Comparison of ENCODE assay signal across 9 cellular contexts in the genomic region with DNA sequence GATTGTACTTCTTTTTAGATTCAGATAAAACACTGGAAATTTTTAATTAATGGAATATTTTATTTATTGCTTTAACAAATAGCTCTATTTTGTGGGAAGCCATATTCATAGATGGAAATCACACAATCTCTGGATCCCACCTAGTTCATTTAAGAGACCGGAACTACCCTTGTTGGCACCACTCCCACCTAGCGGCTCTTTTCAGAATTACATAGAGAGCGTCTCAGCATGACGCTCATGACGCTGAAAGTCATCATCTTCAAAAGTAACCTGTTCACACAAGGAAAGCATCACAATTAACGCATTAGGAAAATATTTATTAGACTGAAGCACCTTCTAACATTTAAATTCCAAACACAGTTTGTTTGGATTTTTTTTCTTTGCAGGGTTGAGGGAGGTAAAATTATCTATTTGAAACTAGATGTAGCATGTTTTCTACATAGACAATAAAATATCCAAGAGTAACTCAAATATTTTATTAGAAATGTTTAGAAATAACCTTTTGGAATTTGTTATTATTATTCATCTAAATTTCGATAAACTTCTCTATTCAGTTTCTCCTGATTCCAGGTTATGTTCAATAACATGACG.
DNase-seq lines count a peak whose midpoint lies in the region; ATAC-seq, FAIRE-seq and TF ChIP-seq lines count a peak whose summit lies in the region.
"Had no signal": no experiment of that assay in that cellular context is flagged by ENCODE, and none has a peak within 500 bp of the region (broad histone marks: within the 10 kb centered on the region; RNA-seq: fewer than 3 reads in every experiment).

No MANE protein-coding gene starts in this region.

- no peaks in the 10 kb centered on the region for H3K4me1 ChIP-seq in astrocyte (ENCODE audit: insufficient read depth, low read length)

- DNase-seq in ACHN, result peak; percentile 25
- peak; percentile 5 for DNase-seq in NCI-H146 treated with DMSO at 0.1 percent for 48 hours (lab: John Stamatoyannopoulos, UW; ENCODE audit: unreplicated experiment)
- DNase-seq in astrocyte (ENCODE audit: low read depth), result no peak
- DNase-seq in nephron progenitor cell, result peak; percentile 47
- no peak for DNase-seq in stimulated activated naive CD4-positive, alpha-beta T cell treated with Interleukin-2 at 50 U/mL for 16 hours (lab: John Stamatoyannopoulos, UW)

- no peaks in the 10 kb centered on the region for H3K27me3 ChIP-seq in astrocyte (ENCODE audit: insufficient read depth, low read length)

- no peaks in the 10 kb centered on the region for H3K36me3 ChIP-seq in astrocyte (ENCODE audit: insufficient read depth, low read length)

- H3K9me3 ChIP-seq in astrocyte (ENCODE audit: insufficient read depth, low read depth, low read length), result no peaks in the 10 kb centered on the region

- H3K4me2 ChIP-seq in astrocyte (ENCODE audit: low read length), result no peak overlapping the region

- no peaks in the 10 kb centered on the region for H3K79me2 ChIP-seq in astrocyte (ENCODE audit: insufficient read depth, low read length)

- no peak overlapping the region for H3K4me3 Mint-ChIP-seq in astrocyte (ENCODE audit: unreplicated experiment)
- H3K4me3 Mint-ChIP-seq in nephron progenitor cell, result no peak overlapping the region
- H3K4me3 Mint-ChIP-seq: stimulated activated naive CD8-positive, alpha-beta T cell treated with anti-CD3 and anti-CD28 coated beads, Interleukin-15, amount 100 ng/mL, for 72 hours had no signal

- no peaks in the 10 kb centered on the region for H3K9me3 Mint-ChIP-seq in astrocyte (ENCODE audit: unreplicated experiment)
- H3K9me3 Mint-ChIP-seq in nephron progenitor cell, result peaks cover 4% of the 10 kb centered on the region
- H3K9me3 Mint-ChIP-seq: stimulated activated naive CD8-positive, alpha-beta T cell treated with anti-CD3 and anti-CD28 coated beads, Interleukin-15, amount 100 ng/mL, for 72 hours had no signal

- peak; percentile 96 for ATAC-seq in HG02642 (IDR thresholded peaks at IDR 0.05; ENCODE audit: poor library complexity, unreplicated experiment)
- no peak for ATAC-seq in GM19328 (IDR thresholded peaks at IDR 0.05; ENCODE audit: unreplicated experiment)
- ATAC-seq: stimulated activated naive CD8-positive, alpha-beta T cell treated with anti-CD3 and anti-CD28 coated beads, Interleukin-15, amount 100 ng/mL, for 72 hours had no signal

- H3K9ac ChIP-seq in astrocyte (ENCODE audit: low read length), result no peak overlapping the region

- H3K27me3 Mint-ChIP-seq in astrocyte (ENCODE audit: low read depth, unreplicated experiment) (no peaks in the 10 kb centered on the region), nephron progenitor cell (ENCODE audit: low read depth, poor library complexity) (peaks cover 21% of the 10 kb centered on the region)

- H3K27ac ChIP-seq in astrocyte (ENCODE audit: low read depth, low read length), result no peak overlapping the region

- H3K36me3 Mint-ChIP-seq in astrocyte (ENCODE audit: low read depth, unreplicated experiment), result no peaks in the 10 kb centered on the region
- no peaks in the 10 kb centered on the region for H3K36me3 Mint-ChIP-seq in nephron progenitor cell (ENCODE audit: low read depth)

- no peak overlapping the region for H3K4me3 ChIP-seq in astrocyte (ENCODE audit: insufficient read depth, low read depth, low read length)

- H3K4me1 Mint-ChIP-seq in astrocyte (ENCODE audit: low read depth, unreplicated experiment), result no peaks in the 10 kb centered on the region
- H3K4me1 Mint-ChIP-seq in nephron progenitor cell, result peaks cover 26% of the 10 kb centered on the region
- H3K4me1 Mint-ChIP-seq: stimulated activated naive CD8-positive, alpha-beta T cell treated with anti-CD3 and anti-CD28 coated beads, Interleukin-15, amount 100 ng/mL, for 72 hours had no signal

- TF ChIP-seq CTCF in GM12872 (IDR thresholded peaks at IDR 0.05; ENCODE audit: insufficient read depth, low read depth, low read length) (peak; percentile 70), astrocyte (IDR thresholded peaks at IDR 0.05; ENCODE audit: insufficient read depth, low read depth, low read length) (peak; percentile 29), nephron progenitor cell (IDR thresholded peaks at IDR 0.05) (peak; percentile 71)

- no peak for FAIRE-seq in astrocyte (lab: Jason Lieb, UNC)

- H3K27ac Mint-ChIP-seq in astrocyte (ENCODE audit: unreplicated experiment) (no peak overlapping the region), nephron progenitor cell (no peak overlapping the region)
- H3K27ac Mint-ChIP-seq: stimulated activated naive CD8-positive, alpha-beta T cell treated with anti-CD3 and anti-CD28 coated beads, Interleukin-15, amount 100 ng/mL, for 72 hours had no signal

- H4K20me1 ChIP-seq in astrocyte (ENCODE audit: insufficient read depth, low read length), result no peaks in the 10 kb centered on the region

- no peak overlapping the region for H2AFZ ChIP-seq in astrocyte (ENCODE audit: low read depth, low read length)

- in situ Hi-C loops in ACHN (cut with HindIII; ENCODE audit: low pct_ligation_motif_present, low pct_unique_long_range_greater_than_20kb, low sequenced_read_pairs), result no loop called here

Comparison
In these comparisons a context has a peak if more than half of its experiments do, and no peak if none do; other contexts are left out.
1. DNase-seq: peak in ACHN (single experiment), NCI-H146 treated with DMSO at 0.1 percent for 48 hours (single experiment) and nephron progenitor cell (single experiment); none in astrocyte (single experiment) and stimulated activated naive CD4-positive, alpha-beta T cell treated with Interleukin-2 at 50 U/mL for 16 hours (single experiment).
2. Peak in every context shown above with its lines, with median percentiles within 50 percentile points of each other: CTCF ChIP-seq.